In genomic region chr1:53395671-53396215, GRCh38 we compare ENCODE assay signal across 22 cellular contexts.
DNase-seq lines count a peak whose midpoint lies in the region; ATAC-seq, FAIRE-seq and TF ChIP-seq lines count a peak whose summit lies in the region.
"Had no signal": no experiment of that assay in that cellular context is flagged by ENCODE, and none has a peak within 500 bp of the region (broad histone marks: within the 10 kb centered on the region; RNA-seq: fewer than 3 reads in every experiment).

No MANE protein-coding gene starts in this region.

- H3K4me1 ChIP-seq in H1 (replicated peaks in 1 of 4; ENCODE audit: control insufficient read depth in 3 of 4, insufficient read depth in 4 of 4, low read length in 3 of 4) (peaks cover 4 to 15% (median 9%) of the 10 kb centered on the region in 4 experiments; a peak in 6 of 7 replicates), tibial nerve (no peaks in the 10 kb centered on the region)

- peak overlapping the region; percentile 64; the same call in 1 of the 2 replicates for H3K18ac ChIP-seq in H1 (ENCODE audit: extremely low read depth, low read length)

- H3K79me1 ChIP-seq in H1 (ENCODE audit: low read depth, low read length) = no peaks in the 10 kb centered on the region

- no peak overlapping the region for H3K4me2 ChIP-seq in H1 (ENCODE audit: insufficient read depth in 1 of 2, low read depth in 2 of 2, low read length in 2 of 2)

- H3K9me3 ChIP-seq in H1 (ENCODE audit: insufficient read depth in 2 of 2, low read depth in 1 of 2, low read length in 1 of 2) (no peaks in the 10 kb centered on the region), tibial nerve (no peaks in the 10 kb centered on the region)
- H3K9me3 ChIP-seq: mucosa of descending colon, thyroid gland had no signal

- no peak for TF ChIP-seq EP300 in H1 (IDR thresholded peaks at IDR 0.05; ENCODE audit: borderline replicate concordance in 1 of 2, low read depth in 2 of 2, low read length in 2 of 2)
- TF ChIP-seq EP300 in tibial nerve (IDR thresholded peaks at IDR 0.05) = no peak

- H3K27ac ChIP-seq in H1 (ENCODE audit: low read depth, low read length) (no peak overlapping the region), tibial nerve (no peak overlapping the region)
- H3K27ac ChIP-seq: coronary artery, skin epidermis, thyroid gland had no signal

- no peaks in the 10 kb centered on the region for H3K79me2 ChIP-seq in H1 (ENCODE audit: control insufficient read depth in 1 of 2, insufficient read depth in 2 of 2, low read length in 2 of 2)

- TF ChIP-seq RAD21 in H1 (IDR thresholded peaks at IDR 0.05 in 1 of 2, conservative IDR thresholded peaks at IDR 0.05 in 1 of 2; ENCODE audit: low read depth in 2 of 2, low read length in 2 of 2) = peak in 1 of 2 experiments; percentile 9; a peak in 1 of 4 replicates

- peak overlapping the region; percentile 65; the same call in 1 of the 2 replicates for H2BK15ac ChIP-seq in H1 (ENCODE audit: low read length)

- H3K56ac ChIP-seq in H1 (replicated peaks; ENCODE audit: insufficient read length, low read depth, low read length) = no peak overlapping the region

- FAIRE-seq in D721Med (lab: Jason Lieb, UNC) = no peak
- no peak for FAIRE-seq in H1 (lab: Jason Lieb, UNC)
- no peak for FAIRE-seq in GM12891 (lab: Jason Lieb, UNC)
- FAIRE-seq: bronchial epithelial cell, endometrium, keratinocyte had no signal

- H3K4me3 ChIP-seq in H1 (ENCODE audit: extremely low read depth in 1 of 4, insufficient read depth in 2 of 4, low read depth in 3 of 4, low read length in 4 of 4) = no peak overlapping the region
- H3K4me3 ChIP-seq in tibial nerve = no peak overlapping the region
- H3K4me3 ChIP-seq: coronary artery, mucosa of descending colon, skin epidermis, thyroid gland had no signal

- POLR2A ChIA-PET in H1 (lab: Charles Lee; ENCODE audit: partially characterized antibody) = interaction anchor here (0.9 to 1.6 kb wide), 2 partner anchors 13 to 142 kb away, joined by 3 to 4 read pairs; no protein-coding TSS in a partner anchor

- ATAC-seq in GM18505 (IDR thresholded peaks at IDR 0.05; ENCODE audit: unreplicated experiment) = no peak
- ATAC-seq: mucosa of descending colon had no signal

- H2BK12ac ChIP-seq in H1 (ENCODE audit: low read depth, low read length) = peak overlapping the region; percentile 77; the same call in 1 of the 2 replicates

- H4K20me1 ChIP-seq in H1 (replicated peaks in 1 of 2; ENCODE audit: control insufficient read depth in 1 of 2, insufficient read depth in 2 of 2, low read length in 2 of 2) = no peaks in the 10 kb centered on the region

- TF ChIP-seq POLR2A in H1 (IDR thresholded peaks at IDR 0.05; ENCODE audit: control extremely low read depth in 1 of 2, low read depth in 2 of 2, low read length in 2 of 2) (no peak), GM18505 (IDR thresholded peaks at IDR 0.05; ENCODE audit: borderline replicate concordance, extremely low read depth, insufficient read depth, insufficient read length) (no peak), GM12891 (IDR thresholded peaks at IDR 0.05; ENCODE audit: low read depth, low read length) (no peak), tibial nerve (IDR thresholded peaks at IDR 0.05) (no peak)

- peak overlapping the region; percentile 86 for H2AFZ ChIP-seq in H1 (ENCODE audit: low read length)

- H3K9ac ChIP-seq in H1 (replicated peaks in 1 of 4; ENCODE audit: extremely low read depth in 1 of 4, low read depth in 3 of 4, low read length in 3 of 4) = no peak overlapping the region

- H3K4ac ChIP-seq in H1 (replicated peaks; ENCODE audit: insufficient read length, low read depth, low read length) = peak overlapping the region; percentile 61

- H3K23ac ChIP-seq in H1 (ENCODE audit: insufficient read length) = no peak overlapping the region

- no peak overlapping the region for H4K8ac ChIP-seq in H1 (ENCODE audit: extremely low read depth, insufficient read depth, low read length)

- H4K91ac ChIP-seq in H1 (replicated peaks; ENCODE audit: insufficient read length, low read length) = peak overlapping the region; percentile 25

- H2BK20ac ChIP-seq in H1 (ENCODE audit: low read length) = peak overlapping the region; percentile 97; the same call in 1 of the 2 replicates

- TF ChIP-seq CTCF in D721Med (IDR thresholded peaks at IDR 0.05; ENCODE audit: insufficient read depth, missing control alignments) (peak; percentile 3), H1 (IDR thresholded peaks at IDR 0.05; ENCODE audit: control extremely low read depth in 1 of 3, insufficient read depth in 1 of 3, low read depth in 1 of 3, low read length in 3 of 3) (no peak), tibial nerve (IDR thresholded peaks at IDR 0.05) (no peak)

- CTCF ChIA-PET in H1 (lab: Charles Lee; ENCODE audit: partially characterized antibody) = interaction anchor here (0.8 to 7.9 kb wide), 10 partner anchors 10 to 116 kb away, joined by 3 to 85 read pairs (median 5); no protein-coding TSS in a partner anchor

- H3K14ac ChIP-seq in H1 (ENCODE audit: insufficient read length) = no peak overlapping the region

- H3K27me3 ChIP-seq in H1 (replicated peaks in 1 of 4; ENCODE audit: control insufficient read depth in 3 of 4, extremely low read depth in 1 of 4, insufficient read depth in 3 of 4, low read length in 3 of 4) (no peaks in the 10 kb centered on the region; a peak in 2 of 7 replicates), tibial nerve (peaks cover 0 to 5% of the 10 kb centered on the region in 2 donors)
- H3K27me3 ChIP-seq: thyroid gland had no signal

- H3K36me3 ChIP-seq in H1 (ENCODE audit: control insufficient read depth in 2 of 4, insufficient read depth in 4 of 4, low read length in 3 of 4) = no peaks in the 10 kb centered on the region; a peak in 1 of 8 replicates
- no peaks in the 10 kb centered on the region for H3K36me3 ChIP-seq in tibial nerve
- H3K36me3 ChIP-seq: thyroid gland had no signal

- peak overlapping the region; percentile 27 for H2BK120ac ChIP-seq in H1 (replicated peaks; ENCODE audit: low read depth, low read length)

- H2AK5ac ChIP-seq in H1 (ENCODE audit: low read depth, low read length) = no peak overlapping the region

- H2BK5ac ChIP-seq in H1 (ENCODE audit: low read depth, low read length) = peak overlapping the region; percentile 82; the same call in 1 of the 2 replicates

- H4K5ac ChIP-seq in H1 (ENCODE audit: insufficient read length, low read depth, low read length) = no peak overlapping the region

- no peaks in the 10 kb centered on the region; the same call in 1 of the 2 replicates for H3K23me2 ChIP-seq in H1 (ENCODE audit: low read depth, low read length)

- DNase-seq in NCI-H1436 (lab: John Stamatoyannopoulos, UW) (peak; percentile 45), NCI-H1436 treated with DMSO at 0.1 percent for 48 hours (lab: John Stamatoyannopoulos, UW) (no peak), D721Med (ENCODE audit: insufficient read length, low spot score) (no peak), NCI-H2107 treated with DMSO at 0.1 percent for 48 hours (lab: John Stamatoyannopoulos, UW; ENCODE audit: unreplicated experiment) (peak; percentile 32), H1 (ENCODE audit: low read depth in 1 of 2, low spot score in 2 of 2) (no peak), GM12891 (ENCODE audit: insufficient read length, low spot score) (no peak), tibial nerve (ENCODE audit: low spot score in 2 of 2) (no peak)
- DNase-seq: 8988T; activated T-cell treated with anti-CD3 and anti-CD28 coated beads for 4 hours; CD8-positive, alpha-beta memory T cell; KBM-7; mucosa of descending colon; NCI-H2081; stimulated activated CD4-positive, alpha-beta T cell treated with anti-CD3 and anti-CD28 coated beads, Interleukin-4, amount 100 ng/mL, for 1 hour; stimulated activated naive CD4-positive, alpha-beta T cell treated with Interleukin-2 at 50 U/mL for 16 hours; thyroid gland had no signal

- WGBS in H1 (ENCODE audit: extremely low coverage in 1 of 2, insufficient coverage in 1 of 2, insufficient read length in 1 of 2, insufficient replicate concordance in 2 of 2, low coverage in 1 of 2, low lambda C conversion rate in 2 of 2, missing lambda C conversion rate in 1 of 2), 2 experiments = 91% methylated on average over 10 of the region's 10 CpGs; no CpG with 5 or more reads in 1 of the 2 experiments
- 40 to 50% methylated on average over 5 to 7 of the region's 10 CpGs for WGBS in tibial nerve, 2 donors

TF ChIP-seq in H1, 55 proteins besides CTCF, POLR2A, EP300 and RAD21:
- no peak for TF ChIP-seq BRCA1 (IDR thresholded peaks at IDR 0.05; ENCODE audit: low read depth, low read length)
- TF ChIP-seq TEAD4 (IDR thresholded peaks at IDR 0.05; ENCODE audit: low read depth, low read length) = no peak
- TF ChIP-seq PHF8 (conservative IDR thresholded peaks at IDR 0.05; ENCODE audit: low read depth, low read length) = no peak
- no peak for TF ChIP-seq RNF2 (IDR thresholded peaks at IDR 0.05; ENCODE audit: borderline replicate concordance, low read depth, low read length, missing control alignments, poor library complexity, severe bottlenecking)

TF ChIP-seq in GM12891, 5 proteins besides CTCF, POLR2A, EP300 and RAD21:
- TF ChIP-seq SPI1 (IDR thresholded peaks at IDR 0.05; ENCODE audit: low read depth, low read length) (no peak), POU2F2 (IDR thresholded peaks at IDR 0.05; ENCODE audit: low read depth, low read length) (no peak), TAF1 (IDR thresholded peaks at IDR 0.05; ENCODE audit: low read depth, low read length) (no peak), PAX5 (IDR thresholded peaks at IDR 0.05; ENCODE audit: insufficient read depth, low read length, severe bottlenecking) (no peak), POLR2AphosphoS5 (IDR thresholded peaks at IDR 0.05; ENCODE audit: low read depth, low read length) (no peak)
TF ChIP-seq in GM12891: peak in this region for 0.

Comparison
In these comparisons a context has a peak if more than half of its experiments do, and no peak if none do; other contexts are left out.
1. DNase-seq: peak in NCI-H1436 (single experiment) and NCI-H2107 treated with DMSO at 0.1 percent for 48 hours (single experiment); none in NCI-H1436 treated with DMSO at 0.1 percent for 48 hours (single experiment), D721Med (single experiment), H1 (0 of 2), GM12891 (single experiment) and tibial nerve (0 of 2).